Comparison of ENCODE assay signal across 30 cellular contexts in genomic region chr9:116525611-116526010, GRCh38.
"Had no signal": no experiment of that assay in that cellular context is flagged by ENCODE, and none has a peak within 500 bp of the region (broad histone marks: within the 10 kb centered on the region; RNA-seq: fewer than 3 reads in every experiment).

No MANE protein-coding gene starts in this region.

- H3K4me1 Mint-ChIP-seq: endodermal cell, immature natural killer cell, mesothelial cell of epicardium, naive B cell had no signal

- H3K4me3 ChIP-seq: colonic mucosa, esophagus squamous epithelium, gastrocnemius medialis, heart right ventricle, left lung, lower lobe of right lung, mucosa of descending colon had no signal

- H3K27ac Mint-ChIP-seq: dendritic cell treated with granulocyte-macrophage colony-stimulating factor and Interleukin-4, amounts not matched to agents 40 ng/mL and 50 ng/mL, for 4 days; effector memory CD8-positive, alpha-beta T cell; endodermal cell; immature natural killer cell; mesothelial cell of epicardium had no signal

- ATAC-seq: effector memory CD8-positive, alpha-beta T cell; esophagus mucosa; gastrocnemius medialis; heart right ventricle; left lung; left ventricle myocardium superior; lower lobe of right lung had no signal

- H3K36me3 Mint-ChIP-seq: naive B cell had no signal

- H3K9me3 ChIP-seq: colonic mucosa, esophagus squamous epithelium, gastrocnemius medialis, lower lobe of right lung, mucosa of descending colon had no signal

- H3K4me3 Mint-ChIP-seq: dendritic cell treated with granulocyte-macrophage colony-stimulating factor and Interleukin-4, amounts not matched to agents 40 ng/mL and 50 ng/mL, for 4 days; effector memory CD8-positive, alpha-beta T cell; endodermal cell; immature natural killer cell; mesothelial cell of epicardium; naive B cell had no signal

- H3K4me1 ChIP-seq: colonic mucosa, esophagus squamous epithelium, heart right ventricle, left lung, lower lobe of right lung had no signal

- FAIRE-seq: endometrium, kidney had no signal

- H3K27ac ChIP-seq: colonic mucosa, epithelial cell of prostate, esophagus squamous epithelium, gastrocnemius medialis, heart right ventricle, left lung, lower lobe of right lung had no signal

- DNase-seq: colonic mucosa; cortex of kidney; effector CD8-positive, alpha-beta T cell; effector memory CD8-positive, alpha-beta T cell; endodermal cell; erythroblast; esophagus squamous epithelium; foreskin fibroblast; foreskin melanocyte; gastrocnemius medialis; glutamatergic neuron; head of caudate nucleus; heart right ventricle; hypothalamus; immature natural killer cell; islet precursor cell; kidney; kidney glomerular epithelial cell; left colon; left lung; left ventricle myocardium superior; lower lobe of right lung; mesenchymal stem cell; mucosa of descending colon; naive B cell had no signal

- H3K27me3 Mint-ChIP-seq: dendritic cell treated with granulocyte-macrophage colony-stimulating factor and Interleukin-4, amounts not matched to agents 40 ng/mL and 50 ng/mL, for 4 days; effector memory CD8-positive, alpha-beta T cell; naive B cell had no signal
